In genomic region chr2:25309402-25309801, GRCh38 we compare ENCODE assay signal across 8 cellular contexts. TPM values are rescaled to one million over a fixed set of nuclear protein-coding genes. Genes with fewer than 3 reads are reported as not detected.
A peak's percentile ranks its signal among the peaks of the same experiment; 100 is the strongest.
DNase-seq lines count a peak whose midpoint lies in the region; FAIRE-seq and TF ChIP-seq lines count a peak whose summit lies in the region.

No MANE protein-coding gene starts in this region.

- intact Hi-C loops in colonic mucosa (cut with DNase I): no loop called here

- H3K4me1 ChIP-seq in colonic mucosa: peaks cover 14% of the 10 kb centered on the region

- H3K36me3 ChIP-seq in colonic mucosa: no peaks in the 10 kb centered on the region

- TF ChIP-seq CTCF in colonic mucosa (IDR thresholded peaks at IDR 0.05): peak; percentile 20

- no peaks in the 10 kb centered on the region for H3K27me3 ChIP-seq in colonic mucosa

- FAIRE-seq in urothelium cell line (lab: Jason Lieb, UNC): peak; percentile 71

- no peak overlapping the region for H3K9ac ChIP-seq in colonic mucosa (ENCODE audit: low read depth in 2 of 2, low read length in 2 of 2)

- peak; percentile 71 for DNase-seq in SIG-M5 treated with dmso at 0.1 percent for 504 hours (lab: John Stamatoyannopoulos, UW; ENCODE audit: unreplicated experiment)
- no peak for DNase-seq in SIG-M5 (lab: John Stamatoyannopoulos, UW)
- DNase-seq in NCI-H2081 (lab: John Stamatoyannopoulos, UW): peak; percentile 63 to 69
- DNase-seq in activated CD4-positive, alpha-beta T cell treated with anti-CD3 and anti-CD28 coated beads for 1 hour: peak; percentile 52
- DNase-seq in colonic mucosa: peak; percentile 60
- DNase-seq in myocyte (ENCODE audit: low read depth): peak; percentile 51
- DNase-seq in urothelium cell line (ENCODE audit: low spot score): peak; percentile 57
- DNase-seq in NCI-H446 treated with DMSO at 0.1 percent for 48 hours (lab: John Stamatoyannopoulos, UW): no peak

- no peaks in the 10 kb centered on the region for H3K9me3 ChIP-seq in colonic mucosa

- no peak overlapping the region for H3K4me3 ChIP-seq in colonic mucosa

- H3K27ac ChIP-seq in colonic mucosa: no peak overlapping the region

RNA-seq across cellular contexts. Expression of gene DNMT3A, which starts 32.3 kb away (rescaled TPM):
- total RNA-seq in colonic mucosa (10 to 100 TPM; 30.8 to 44.5 TPM), myocyte (5.7 and 5.8 TPM in 2 replicates)
- 10.7 TPM for polyA plus RNA-seq in myocyte (2012)

Comparison
In these comparisons a context has a peak if more than half of its experiments do, and no peak if none do; other contexts are left out.
1. DNase-seq: peak in SIG-M5 treated with dmso at 0.1 percent for 504 hours (single experiment), NCI-H2081 (2 of 2), activated CD4-positive, alpha-beta T cell treated with anti-CD3 and anti-CD28 coated beads for 1 hour (single experiment), colonic mucosa (single experiment), myocyte (single experiment) and urothelium cell line (single experiment); none in SIG-M5 (single experiment) and NCI-H446 treated with DMSO at 0.1 percent for 48 hours (single experiment).